Comparison of ENCODE assay signal across 8 cellular contexts in genomic region chr2:98012561-98012979, GRCh38. TPM values are rescaled to one million over a fixed set of nuclear protein-coding genes. Genes with fewer than 3 reads are reported as not detected.
DNase-seq lines count a peak whose midpoint lies in the region; ATAC-seq and FAIRE-seq lines count a peak whose summit lies in the region.

No MANE protein-coding gene starts in this region.

- H3K4me3 ChIP-seq in SJCRH30 = no peak overlapping the region

- peak; percentile 45 for DNase-seq in GM18507 (ENCODE audit: extremely low spot score, insufficient read length, low read depth)
- peak; percentile 70 for DNase-seq in medulla oblongata (ENCODE audit: extremely low spot score)
- DNase-seq in GOT3 (lab: John Stamatoyannopoulos, UW) = no peak
- no peak for DNase-seq in NCI-H526 (lab: John Stamatoyannopoulos, UW)
- DNase-seq in SJCRH30 = no peak
- no peak for DNase-seq in NCI-H1417 (lab: John Stamatoyannopoulos, UW)

- H3K36me3 ChIP-seq in SJCRH30 = no peaks in the 10 kb centered on the region

- peaks cover 18% of the 10 kb centered on the region; the same call in 1 of the 2 replicates for H3K4me1 ChIP-seq in SJCRH30

- no peaks in the 10 kb centered on the region; the same call in 1 of the 2 replicates for H3K9me3 ChIP-seq in SJCRH30 (replicated peaks)

- peak; percentile 91 for FAIRE-seq in GM18507 (lab: Jason Lieb, UNC)

- ATAC-seq in GM21360 (IDR thresholded peaks at IDR 0.05; ENCODE audit: unreplicated experiment) (peak; percentile 61), HG03469 (IDR thresholded peaks at IDR 0.05; ENCODE audit: unreplicated experiment) (peak; percentile 72)

- no peaks in the 10 kb centered on the region for H3K27me3 ChIP-seq in SJCRH30

- H3K27ac ChIP-seq in SJCRH30 = no peak overlapping the region

RNA-seq across cellular contexts. Expression of gene TMEM131, which starts 16.8 kb away (rescaled TPM):
- total RNA-seq in SJCRH30 (2014; rRNA removed; shearing (Covaris generic)) = 26.6 and 29.7 TPM in 2 replicates

Comparison
In these comparisons a context has a peak if more than half of its experiments do, and no peak if none do; other contexts are left out.
1. DNase-seq: peak in GM18507 (single experiment) and medulla oblongata (single experiment); none in GOT3 (single experiment), NCI-H526 (0 of 2), SJCRH30 (0 of 2) and NCI-H1417 (0 of 3).